ENCODE assay signal across 12 cellular contexts in genomic region chr2:184765048-184765881, GRCh38.
DNase-seq lines count a peak whose midpoint lies in the region; ATAC-seq, FAIRE-seq and TF ChIP-seq lines count a peak whose summit lies in the region.
"Had no signal": no experiment of that assay in that cellular context is flagged by ENCODE, and none has a peak within 500 bp of the region (broad histone marks: within the 10 kb centered on the region; RNA-seq: fewer than 3 reads in every experiment).

No MANE protein-coding gene starts in this region.

- FAIRE-seq in urothelium cell line (lab: Jason Lieb, UNC), result no peak

- POLR2A ChIA-PET in activated CD4-positive, alpha-beta T cell treated with anti-CD3 and anti-CD28 coated beads, Interleukin-2, amount 10 ng/mL, durations not matched to agents 7 days and 5 days (lab: Charles Lee), result no interaction called here

- no peak overlapping the region for H3K27ac Mint-ChIP-seq in activated CD4-positive, alpha-beta T cell treated with anti-CD3 and anti-CD28 coated beads, Interleukin-2, amount 10 ng/mL, durations not matched to agents 7 days and 5 days

- CTCF ChIA-PET in activated CD4-positive, alpha-beta T cell treated with anti-CD3 and anti-CD28 coated beads, Interleukin-2, amount 10 ng/mL, durations not matched to agents 7 days and 5 days (lab: Charles Lee), result no interaction called here

- H3K9me3 ChIP-seq in suprapubic skin, result no peaks in the 10 kb centered on the region

- TF ChIP-seq CTCF in coronary artery (IDR thresholded peaks at IDR 0.05), result no peak
- no peak for TF ChIP-seq CTCF in suprapubic skin (IDR thresholded peaks at IDR 0.05)

- 69% methylated on average over 10 of the region's 10 CpGs for WGBS in suprapubic skin

- H3K36me3 ChIP-seq in suprapubic skin, result no peaks in the 10 kb centered on the region
- H3K36me3 ChIP-seq: cardiac muscle cell had no signal

- H3K4me3 ChIP-seq in coronary artery (peak overlapping the region; percentile 33), suprapubic skin (no peak overlapping the region)
- H3K4me3 ChIP-seq: cardiac muscle cell had no signal

- no peak for TF ChIP-seq EP300 in suprapubic skin (IDR thresholded peaks at IDR 0.05)

- H3K36me3 Mint-ChIP-seq in activated CD4-positive, alpha-beta T cell treated with anti-CD3 and anti-CD28 coated beads, Interleukin-2, amount 10 ng/mL, durations not matched to agents 7 days and 5 days (ENCODE audit: low read depth), result no peaks in the 10 kb centered on the region

- TF ChIP-seq POLR2A in suprapubic skin (IDR thresholded peaks at IDR 0.05), result no peak

- no peaks in the 10 kb centered on the region for H3K9me3 Mint-ChIP-seq in activated CD4-positive, alpha-beta T cell treated with anti-CD3 and anti-CD28 coated beads, Interleukin-2, amount 10 ng/mL, durations not matched to agents 7 days and 5 days

- no peak overlapping the region for H3K27ac ChIP-seq in coronary artery
- no peak overlapping the region for H3K27ac ChIP-seq in suprapubic skin
- H3K27ac ChIP-seq: cardiac muscle cell had no signal

- no peaks in the 10 kb centered on the region for H3K27me3 Mint-ChIP-seq in activated CD4-positive, alpha-beta T cell treated with anti-CD3 and anti-CD28 coated beads, Interleukin-2, amount 10 ng/mL, durations not matched to agents 7 days and 5 days

- no peak for ATAC-seq in HG02571 (IDR thresholded peaks at IDR 0.05; ENCODE audit: unreplicated experiment)

- no peaks in the 10 kb centered on the region for H3K4me1 Mint-ChIP-seq in activated CD4-positive, alpha-beta T cell treated with anti-CD3 and anti-CD28 coated beads, Interleukin-2, amount 10 ng/mL, durations not matched to agents 7 days and 5 days

- no peak for DNase-seq in activated CD4-positive, alpha-beta T cell treated with anti-CD3 and anti-CD28 coated beads, Interleukin-2, amount 10 ng/mL, durations not matched to agents 7 days and 5 days
- no peak for DNase-seq in activated CD4-positive, alpha-beta T cell treated with anti-CD3 and anti-CD28 coated beads, Interleukin-2, amount 50 U/mL, for 1 hour
- DNase-seq in M059J (ENCODE audit: low read depth) (peak; percentile 10), coronary artery (ENCODE audit: low spot score) (no peak), urothelium cell line (ENCODE audit: low spot score) (peak; percentile 2), suprapubic skin (ENCODE audit: low spot score in 2 of 2) (no peak), NCI-H526 treated with DMSO at 0.1 percent for 48 hours (lab: John Stamatoyannopoulos, UW) (no peak)
- DNase-seq: NCI-H510A, occipital lobe, SW 1271 had no signal

- no peaks in the 10 kb centered on the region for H3K4me1 ChIP-seq in suprapubic skin

- no peaks in the 10 kb centered on the region for H3K27me3 ChIP-seq in suprapubic skin
- H3K27me3 ChIP-seq: cardiac muscle cell had no signal

- peak overlapping the region; percentile 45 for H3K4me3 Mint-ChIP-seq in activated CD4-positive, alpha-beta T cell treated with anti-CD3 and anti-CD28 coated beads, Interleukin-2, amount 10 ng/mL, durations not matched to agents 7 days and 5 days

Comparison
In these comparisons a context has a peak if more than half of its experiments do, and no peak if none do; other contexts are left out.
1. DNase-seq: peak in M059J (single experiment) and urothelium cell line (single experiment); none in activated CD4-positive, alpha-beta T cell treated with anti-CD3 and anti-CD28 coated beads, Interleukin-2, amount 10 ng/mL, durations not matched to agents 7 days and 5 days (single experiment), activated CD4-positive, alpha-beta T cell treated with anti-CD3 and anti-CD28 coated beads, Interleukin-2, amount 50 U/mL, for 1 hour (single experiment), coronary artery (single experiment), suprapubic skin (0 of 2) and NCI-H526 treated with DMSO at 0.1 percent for 48 hours (single experiment).